ENCODE assay signal across 15 cellular contexts in the genomic region with DNA sequence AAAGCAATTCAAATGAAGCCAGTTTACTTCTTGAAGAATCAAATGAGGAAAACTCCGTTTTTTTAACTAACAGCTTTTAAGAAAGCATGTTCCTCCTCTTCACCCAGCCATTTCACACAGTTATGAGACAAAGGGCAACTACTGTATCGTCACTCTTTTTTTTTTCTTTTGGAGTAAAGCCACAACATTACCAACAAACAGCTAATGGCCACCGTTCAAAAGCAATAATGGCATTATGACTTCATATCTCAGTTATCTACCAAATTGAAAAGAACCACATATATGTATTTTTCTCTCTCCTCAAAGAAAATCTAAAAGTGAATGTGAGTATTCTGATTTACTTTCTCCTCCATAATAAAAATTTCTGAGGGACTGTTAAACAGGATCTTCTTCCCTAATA. TPM values are rescaled to one million over a fixed set of nuclear protein-coding genes. Genes with fewer than 3 reads are reported as not detected.
DNase-seq lines count a peak whose midpoint lies in the region; ATAC-seq and TF ChIP-seq lines count a peak whose summit lies in the region.
"Had no signal": no experiment of that assay in that cellular context is flagged by ENCODE, and none has a peak within 500 bp of the region (broad histone marks: within the 10 kb centered on the region; RNA-seq: fewer than 3 reads in every experiment).

No MANE protein-coding gene starts in this region.

- TF ChIP-seq CTCF in WTC11 (IDR thresholded peaks at IDR 0.05), result no peak
- TF ChIP-seq CTCF in fibroblast of mammary gland (conservative IDR thresholded peaks at IDR 0.05; ENCODE audit: control insufficient read depth, insufficient read depth, low read depth, low read length), result no peak
- no peak for TF ChIP-seq CTCF in osteoblast (IDR thresholded peaks at IDR 0.05; ENCODE audit: extremely low read depth, low read depth, low read length)

- H4K20me1 ChIP-seq in osteoblast (ENCODE audit: insufficient read depth, low read length), result peaks cover 24% of the 10 kb centered on the region

- H3K4me2 ChIP-seq in osteoblast (ENCODE audit: insufficient read depth, low read length), result peak overlapping the region; percentile 22

- no peak overlapping the region for H3K4me3 ChIP-seq in CD4-positive, CD25-positive, alpha-beta regulatory T cell (ENCODE audit: low read depth, low read length)
- H3K4me3 ChIP-seq in fibroblast of mammary gland (ENCODE audit: control insufficient read depth, low read depth, low read length), result no peak overlapping the region
- no peak overlapping the region for H3K4me3 ChIP-seq in osteoblast (ENCODE audit: insufficient read depth, low read length)
- H3K4me3 ChIP-seq: lung had no signal

- H3K36me3 ChIP-seq in CD4-positive, CD25-positive, alpha-beta regulatory T cell (ENCODE audit: control insufficient read depth, insufficient read depth, low read length), result peaks cover 33% of the 10 kb centered on the region
- H3K36me3 ChIP-seq in osteoblast (ENCODE audit: insufficient read depth, low read length), result peaks cover 7% of the 10 kb centered on the region

- no peak for DNase-seq in CD4-positive, CD25-positive, alpha-beta regulatory T cell
- no peak for DNase-seq in WTC11 (ENCODE audit: low spot score)
- DNase-seq in fibroblast of mammary gland (ENCODE audit: low read depth), result peak; percentile 73
- DNase-seq in osteoblast (ENCODE audit: insufficient read length, low spot score, missing footprints), result peak; percentile 88
- DNase-seq in NCI-H128 (lab: John Stamatoyannopoulos, UW; ENCODE audit: unreplicated experiment), result no peak
- no peak for DNase-seq in amygdala (lab: John Stamatoyannopoulos, UW)
- DNase-seq: activated CD8-positive, alpha-beta memory T cell treated with anti-CD3 and anti-CD28 coated beads, Interleukin-2, amount 50 U/mL, for 4 hours; DMS53; NCI-H1436; PC-3; T-cell had no signal

- no peak overlapping the region for H2AFZ ChIP-seq in osteoblast (ENCODE audit: low read length)

- peak overlapping the region; percentile 24 to 78 (median 67) for H3K27ac Mint-ChIP-seq in CD4-positive, CD25-positive, alpha-beta regulatory T cell
- H3K27ac Mint-ChIP-seq in WTC11, result peak overlapping the region; percentile 36; the same call in 1 of the 2 replicates

- peaks cover 91% of the 10 kb centered on the region for H3K79me2 ChIP-seq in osteoblast (ENCODE audit: insufficient read depth, low read length)

- POLR2A ChIA-PET in WTC11 (lab: Charles Lee), result no interaction called here

- peak overlapping the region in 2 of 4 donors; percentile 39 to 76 for H3K4me3 Mint-ChIP-seq in CD4-positive, CD25-positive, alpha-beta regulatory T cell
- H3K4me3 Mint-ChIP-seq in WTC11, result no peak overlapping the region

- H3K27me3 Mint-ChIP-seq in CD4-positive, CD25-positive, alpha-beta regulatory T cell, result no peaks in the 10 kb centered on the region
- peaks cover 2% of the 10 kb centered on the region; the same call in 1 of the 2 replicates for H3K27me3 Mint-ChIP-seq in WTC11 (ENCODE audit: low read depth)
- H3K27me3 Mint-ChIP-seq: T-cell had no signal

- H3K27me3 ChIP-seq in CD4-positive, CD25-positive, alpha-beta regulatory T cell (ENCODE audit: control insufficient read depth, insufficient read depth, low read length), result no peaks in the 10 kb centered on the region
- H3K27me3 ChIP-seq in osteoblast (ENCODE audit: insufficient read depth, low read length), result no peaks in the 10 kb centered on the region

- CTCF ChIA-PET in WTC11 (lab: Charles Lee), result interaction anchor here (1.3 kb wide), 1 partner anchor 14 kb away, joined by 3 read pairs; a partner anchor contains a TSS

- H3K4me1 ChIP-seq in CD4-positive, CD25-positive, alpha-beta regulatory T cell (ENCODE audit: control insufficient read depth, insufficient read depth, low read length, poor library complexity, severe bottlenecking), result peaks cover 49% of the 10 kb centered on the region
- H3K4me1 ChIP-seq in osteoblast (ENCODE audit: insufficient read depth, low read length), result peaks cover 40% of the 10 kb centered on the region

- ATAC-seq in CD4-positive, CD25-positive, alpha-beta regulatory T cell (ENCODE audit: low read depth in 2 of 2), result no peak
- ATAC-seq in WTC11 (no peak), GM21619 (IDR thresholded peaks at IDR 0.05; ENCODE audit: unreplicated experiment) (no peak), HG02588 (IDR thresholded peaks at IDR 0.05; ENCODE audit: unreplicated experiment) (no peak)
- ATAC-seq: HCT116, PC-3, T-cell had no signal

- peaks cover 20% of the 10 kb centered on the region for H3K36me3 Mint-ChIP-seq in CD4-positive, CD25-positive, alpha-beta regulatory T cell
- H3K36me3 Mint-ChIP-seq in WTC11, result peaks cover 26% of the 10 kb centered on the region; the same call in 1 of the 2 replicates

- no peaks in the 10 kb centered on the region for H3K9me3 ChIP-seq in CD4-positive, CD25-positive, alpha-beta regulatory T cell (ENCODE audit: control insufficient read depth in 2 of 2, low read length in 2 of 2)
- no peaks in the 10 kb centered on the region for H3K9me3 ChIP-seq in osteoblast (ENCODE audit: low read depth, low read length)

- peaks cover 48 to 88% (median 72%) of the 10 kb centered on the region in 4 donors for H3K4me1 Mint-ChIP-seq in CD4-positive, CD25-positive, alpha-beta regulatory T cell
- peaks cover 37% of the 10 kb centered on the region for H3K4me1 Mint-ChIP-seq in WTC11

- no peak overlapping the region for H3K27ac ChIP-seq in CD4-positive, CD25-positive, alpha-beta regulatory T cell (ENCODE audit: insufficient read depth, low read length, poor library complexity, severe bottlenecking)
- peak overlapping the region; percentile 21 for H3K27ac ChIP-seq in osteoblast (ENCODE audit: low read depth, low read length)

- no peaks in the 10 kb centered on the region for H3K9me3 Mint-ChIP-seq in CD4-positive, CD25-positive, alpha-beta regulatory T cell
- no peaks in the 10 kb centered on the region for H3K9me3 Mint-ChIP-seq in WTC11
- H3K9me3 Mint-ChIP-seq: T-cell had no signal

TF ChIP-seq in WTC11, 78 proteins besides CTCF, POLR2A, EP300 and RAD21:
- TF ChIP-seq ZNF263 (CRISPR knock-in tag; IDR thresholded peaks at IDR 0.05; ENCODE audit: low read depth), result no peak
- TF ChIP-seq, protein P1, sequence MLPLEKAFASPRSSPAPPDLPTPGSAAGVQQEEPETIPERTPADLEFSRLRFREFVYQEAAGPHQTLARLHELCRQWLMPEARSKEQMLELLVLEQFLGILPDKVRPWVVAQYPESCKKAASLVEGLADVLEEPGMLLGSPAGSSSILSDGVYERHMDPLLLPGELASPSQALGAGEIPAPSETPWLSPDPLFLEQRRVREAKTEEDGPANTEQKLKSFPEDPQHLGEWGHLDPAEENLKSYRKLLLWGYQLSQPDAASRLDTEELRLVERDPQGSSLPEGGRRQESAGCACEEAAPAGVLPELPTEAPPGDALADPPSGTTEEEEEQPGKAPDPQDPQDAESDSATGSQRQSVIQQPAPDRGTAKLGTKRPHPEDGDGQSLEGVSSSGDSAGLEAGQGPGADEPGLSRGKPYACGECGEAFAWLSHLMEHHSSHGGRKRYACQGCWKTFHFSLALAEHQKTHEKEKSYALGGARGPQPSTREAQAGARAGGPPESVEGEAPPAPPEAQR (CRISPR knock-in tag; IDR thresholded peaks at IDR 0.05), result no peak

RNA-seq across cellular contexts. Expression of a gene that starts 14.5 kb away (rescaled TPM):
- 142 TPM for total RNA-seq in CD4-positive, CD25-positive, alpha-beta regulatory T cell
- polyA plus RNA-seq in CD4-positive, CD25-positive, alpha-beta regulatory T cell, result 100 to 1,000 TPM; 131 to 152 (median 138) TPM
- total RNA-seq in WTC11 (2021), result 82.9 to 93.3 TPM (median 92.6 TPM) in 3 replicates
- total RNA-seq in osteoblast, result 68.8 and 69.0 TPM in 2 replicates

Comparison
In these comparisons a context has a peak if more than half of its experiments do, and no peak if none do; other contexts are left out.
1. DNase-seq: peak in fibroblast of mammary gland (single experiment) and osteoblast (single experiment); none in CD4-positive, CD25-positive, alpha-beta regulatory T cell (0 of 3), WTC11 (single experiment), NCI-H128 (single experiment) and amygdala (0 of 56).